Comparison of ENCODE assay signal across 8 cellular contexts in genomic region chrX:107659768-107660167, GRCh38. TPM values are rescaled to one million over a fixed set of nuclear protein-coding genes. Genes with fewer than 3 reads are reported as not detected.
DNase-seq lines count a peak whose midpoint lies in the region; ATAC-seq and TF ChIP-seq lines count a peak whose summit lies in the region.

No MANE protein-coding gene starts in this region.

- intact Hi-C loops in gastrocnemius medialis (cut with DNase I; ENCODE audit: low total_unique reads) = loop anchor here (1.0 to 5.0 kb wide), 3 partner anchors 118 to 433 kb away; partner anchors contain the start of genes ATG4A, NCBP2L and PSMD10

- H3K9me3 ChIP-seq in Karpas-422 (ENCODE audit: low read length) (no peaks in the 10 kb centered on the region), gastroesophageal sphincter (no peaks in the 10 kb centered on the region), gastrocnemius medialis (no peaks in the 10 kb centered on the region)

- H3K36me3 ChIP-seq in Karpas-422 (ENCODE audit: insufficient read depth, low read length) (no peaks in the 10 kb centered on the region), gastroesophageal sphincter (peaks cover 0 to 11% of the 10 kb centered on the region in 2 donors), gastrocnemius medialis (no peaks in the 10 kb centered on the region)

- ATAC-seq in gastroesophageal sphincter = no peak
- ATAC-seq in gastrocnemius medialis = peak; percentile 78 to 81
- no peak for ATAC-seq in GM21390 (IDR thresholded peaks at IDR 0.05; ENCODE audit: unreplicated experiment)

- no peaks in the 10 kb centered on the region for H3K9me2 ChIP-seq in Karpas-422 (replicated peaks; ENCODE audit: insufficient read depth, low read length)

- H3K4me3 ChIP-seq in Karpas-422 (ENCODE audit: low read length) = no peak overlapping the region
- H3K4me3 ChIP-seq in gastroesophageal sphincter = no peak overlapping the region
- no peak overlapping the region for H3K4me3 ChIP-seq in gastrocnemius medialis

- in situ Hi-C loops in gastrocnemius medialis (cut with MboI; ENCODE audit: low sequenced_read_pairs in 4 of 4) = loop anchor here (5.0 to 25.0 kb wide), 4 partner anchors 118 to 228 kb away; partner anchors contain the start of genes NCBP2L (in 1 of the 4) and TSC22D3 (in 1 of the 4)

- DNase-seq in NCI-H2081 (lab: John Stamatoyannopoulos, UW) (peak; percentile 25 to 42), NCI-H2081 treated with DMSO at 0.1 percent for 48 hours (lab: John Stamatoyannopoulos, UW) (no peak), Karpas-422 (peak; percentile 80), SW480 (ENCODE audit: low spot score) (peak; percentile 60), gastrocnemius medialis (no peak), ecto neural progenitor cell (ENCODE audit: low spot score) (no peak)

- H3K27me3 ChIP-seq in Karpas-422 (ENCODE audit: low read length) (no peaks in the 10 kb centered on the region), gastroesophageal sphincter (no peaks in the 10 kb centered on the region), gastrocnemius medialis (no peaks in the 10 kb centered on the region)

- H3K4me1 ChIP-seq in Karpas-422 (ENCODE audit: low read length) (no peaks in the 10 kb centered on the region), gastroesophageal sphincter (peaks cover 0 to 12% (median 4%) of the 10 kb centered on the region in 3 donors), gastrocnemius medialis (peaks cover 0 to 2% of the 10 kb centered on the region in 2 donors)

- H3K27ac ChIP-seq in Karpas-422 (ENCODE audit: low read length) (no peak overlapping the region), gastroesophageal sphincter (no peak overlapping the region), gastrocnemius medialis (no peak overlapping the region)

- no peak for TF ChIP-seq POLR2A in gastroesophageal sphincter (IDR thresholded peaks at IDR 0.05)
- no peak for TF ChIP-seq POLR2A in gastrocnemius medialis (IDR thresholded peaks at IDR 0.05)

- TF ChIP-seq CTCF in gastroesophageal sphincter (IDR thresholded peaks at IDR 0.05) (peak; percentile 34 to 73 (median 70)), gastrocnemius medialis (IDR thresholded peaks at IDR 0.05 in 4 of 5, conservative IDR thresholded peaks at IDR 0.05 in 1 of 5) (peak; percentile 44 to 63 (median 61))

- no peak overlapping the region for H3K4me2 ChIP-seq in Karpas-422 (ENCODE audit: low read depth, low read length, poor library complexity, severe bottlenecking)

- H3K79me2 ChIP-seq in Karpas-422 (ENCODE audit: low read length) = no peaks in the 10 kb centered on the region

- H3K9ac ChIP-seq in Karpas-422 (ENCODE audit: low read length) = no peak overlapping the region

- no peak for TF ChIP-seq EP300 in gastroesophageal sphincter (IDR thresholded peaks at IDR 0.05)

- H2AFZ ChIP-seq in Karpas-422 (ENCODE audit: low read length) = no peak overlapping the region

- 100% methylated on average over 1 of the region's 1 CpG; no CpG with 5 or more reads in 1 of the 2 donors for WGBS in gastroesophageal sphincter (ENCODE audit: low coverage in 1 of 2), 2 donors

- H4K20me1 ChIP-seq in Karpas-422 (ENCODE audit: insufficient read depth, low read depth, low read length) = no peaks in the 10 kb centered on the region

RNA-seq across cellular contexts. Expression of gene PRPS1, which starts 31.5 kb away (rescaled TPM):
- total RNA-seq in Karpas-422 (2014; rRNA removed; shearing (Covaris generic); ENCODE audit: low replicate concordance) = 50.7 and 69.7 TPM in 2 replicates
- total RNA-seq in gastroesophageal sphincter = 10 to 100 TPM; 23.5 to 33.4 (median 27.5) TPM
- total RNA-seq in gastrocnemius medialis = 10 to 100 TPM; 19.6 to 46.0 (median 30.9) TPM

Comparison
In these comparisons a context has a peak if more than half of its experiments do, and no peak if none do; other contexts are left out.
1. DNase-seq: peak in NCI-H2081 (2 of 2), Karpas-422 (single experiment) and SW480 (single experiment); none in NCI-H2081 treated with DMSO at 0.1 percent for 48 hours (single experiment), gastrocnemius medialis (0 of 2) and ecto neural progenitor cell (single experiment).
2. ATAC-seq: peak in gastrocnemius medialis (2 of 2); none in gastroesophageal sphincter (single experiment) and GM21390 (single experiment).